ENCODE assay signal across 19 cellular contexts in the genomic region with DNA sequence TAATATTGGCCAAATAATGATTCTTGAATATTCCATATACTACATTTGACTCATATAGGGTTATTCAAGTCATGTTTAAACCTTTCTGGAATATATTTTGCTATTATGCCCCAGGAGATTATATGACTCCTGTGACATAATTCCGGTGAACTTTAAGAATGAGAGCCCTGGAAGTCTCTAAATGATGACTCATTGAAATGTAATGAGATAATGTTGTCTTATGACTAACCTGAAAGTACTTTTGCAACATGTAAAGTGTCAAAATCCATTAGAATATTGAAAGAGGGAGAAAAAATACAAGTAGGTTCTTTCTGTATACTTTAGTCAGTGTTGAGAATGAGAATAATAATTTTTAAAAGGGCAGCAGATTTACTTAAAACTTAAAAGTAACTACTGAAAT.
A peak's percentile ranks its signal among the peaks of the same experiment; 100 is the strongest.
DNase-seq lines count a peak whose midpoint lies in the region; ATAC-seq and TF ChIP-seq lines count a peak whose summit lies in the region.
"Had no signal": no experiment of that assay in that cellular context is flagged by ENCODE, and none has a peak within 500 bp of the region (broad histone marks: within the 10 kb centered on the region; RNA-seq: fewer than 3 reads in every experiment).

No MANE protein-coding gene starts in this region.

- peak; percentile 60 for DNase-seq in PC-3
- DNase-seq in epithelial cell of prostate (ENCODE audit: low read depth, low spot score): peak; percentile 44
- peak; percentile 30 for DNase-seq in pulmonary artery endothelial cell (ENCODE audit: low read depth, low spot score)
- DNase-seq in posterior cingulate gyrus: no peak
- DNase-seq in GF-D8 (lab: John Stamatoyannopoulos, UW): no peak
- DNase-seq in thyroid gland: no peak
- DNase-seq: activated T-cell treated with anti-CD3 and anti-CD28 coated beads for 4 hours; body of pancreas; CD4-positive, alpha-beta T cell; NCI-H1105 treated with DMSO at 0.1 percent for 48 hours; NCI-H524 treated with DMSO at 0.1 percent for 48 hours; SHP77; stimulated activated CD4-positive, alpha-beta T cell treated with anti-CD3 and anti-CD28 coated beads, Interleukin-2, amount 100 ng/mL, for 48 hours; stimulated activated naive CD8-positive, alpha-beta T cell treated with anti-CD3 and anti-CD28 coated beads, Interleukin-15, Interleukin-2, amounts not matched to agents 100 U/mL and 50 U/mL, for 24 hours had no signal

- H3K4me2 ChIP-seq in PC-3 (ENCODE audit: low read length): no peak overlapping the region

- no peaks in the 10 kb centered on the region for H4K20me1 ChIP-seq in PC-3 (ENCODE audit: low read length)

- CTCF ChIA-PET in PC-3 (lab: Charles Lee): no interaction called here

- no peaks in the 10 kb centered on the region for H3F3A ChIP-seq in PC-3 (ENCODE audit: low read length, unreplicated experiment)

- no peak overlapping the region for H2AFZ ChIP-seq in PC-3 (ENCODE audit: low read length)

- no peak overlapping the region for H3K9ac ChIP-seq in PC-3 (ENCODE audit: low read length)

- intact Hi-C loops in PC-3 (cut with micrococcal nuclease) (no loop called here), posterior cingulate gyrus (cut with DNase I) (no loop called here), thyroid gland (cut with DNase I) (no loop called here)

- peak; percentile 75 for ATAC-seq in GM19463 (IDR thresholded peaks at IDR 0.05; ENCODE audit: unreplicated experiment)
- ATAC-seq in PC-3: peak; percentile 73
- no peak for ATAC-seq in GM19467 (IDR thresholded peaks at IDR 0.05; ENCODE audit: unreplicated experiment)
- ATAC-seq: body of pancreas; HCT116; left lobe of liver; stimulated activated naive CD8-positive, alpha-beta T cell treated with anti-CD3 and anti-CD28 coated beads, Interleukin-15, Interleukin-2, amounts not matched to agents 100 U/mL and 50 U/mL, for 24 hours had no signal

- 71 to 77% methylated on average over 1 of the region's 1 CpG for WGBS in thyroid gland, 2 donors

- no peaks in the 10 kb centered on the region for H3K36me3 ChIP-seq in PC-3 (ENCODE audit: low read depth, low read length)
- no peaks in the 10 kb centered on the region for H3K36me3 ChIP-seq in thyroid gland
- H3K36me3 ChIP-seq: neutrophil had no signal

- TF ChIP-seq CTCF in PC-3 (conservative IDR thresholded peaks at IDR 0.05; ENCODE audit: low read depth, low read length) (no peak), thyroid gland (IDR thresholded peaks at IDR 0.05) (no peak)

- POLR2A ChIA-PET in PC-3 (lab: Charles Lee; ENCODE audit: unreplicated experiment): no interaction called here

- H3K27me3 ChIP-seq in PC-3 (ENCODE audit: low read length) (no peaks in the 10 kb centered on the region), thyroid gland (no peaks in the 10 kb centered on the region)
- H3K27me3 ChIP-seq: body of pancreas, neutrophil had no signal

- TF ChIP-seq POLR2A in thyroid gland (IDR thresholded peaks at IDR 0.05): no peak

- no peaks in the 10 kb centered on the region for H3K79me2 ChIP-seq in PC-3 (ENCODE audit: low read length)

- H3K9me3 ChIP-seq in PC-3 (ENCODE audit: low read length) (0 out of 2 replicates have a peak, but pooled peaks cover 6% of the 10 kb centered on the region), thyroid gland (no peaks in the 10 kb centered on the region)
- H3K9me3 ChIP-seq: body of pancreas, neutrophil had no signal

- no peaks in the 10 kb centered on the region for H3K9me2 ChIP-seq in PC-3 (replicated peaks; ENCODE audit: low read length)

- no TSS peak for BruUV-seq in PC-3 (replicated peaks; lab: Mats Ljungman, UMichigan)

- no peaks in the 10 kb centered on the region for H3K4me1 ChIP-seq in PC-3 (ENCODE audit: insufficient read depth, low read length)
- H3K4me1 ChIP-seq in thyroid gland: no peaks in the 10 kb centered on the region
- H3K4me1 ChIP-seq: body of pancreas had no signal

- H3K27ac ChIP-seq in PC-3 (ENCODE audit: low read length): no peak overlapping the region
- no peak overlapping the region for H3K27ac ChIP-seq in epithelial cell of prostate
- H3K27ac ChIP-seq in thyroid gland: no peak overlapping the region
- H3K27ac ChIP-seq: body of pancreas, neutrophil had no signal

- H3K4me3 ChIP-seq in PC-3 (ENCODE audit: low read length): no peak overlapping the region
- H3K4me3 ChIP-seq in thyroid gland (replicated peaks in 1 of 3): no peak overlapping the region
- H3K4me3 ChIP-seq: body of pancreas had no signal

Comparison
In these comparisons a context has a peak if more than half of its experiments do, and no peak if none do; other contexts are left out.
1. DNase-seq: peak in PC-3 (single experiment), epithelial cell of prostate (single experiment) and pulmonary artery endothelial cell (single experiment); none in posterior cingulate gyrus (0 of 10), GF-D8 (single experiment) and thyroid gland (0 of 2).